9 cellular contexts compared by ENCODE assay signal in the genomic region with DNA sequence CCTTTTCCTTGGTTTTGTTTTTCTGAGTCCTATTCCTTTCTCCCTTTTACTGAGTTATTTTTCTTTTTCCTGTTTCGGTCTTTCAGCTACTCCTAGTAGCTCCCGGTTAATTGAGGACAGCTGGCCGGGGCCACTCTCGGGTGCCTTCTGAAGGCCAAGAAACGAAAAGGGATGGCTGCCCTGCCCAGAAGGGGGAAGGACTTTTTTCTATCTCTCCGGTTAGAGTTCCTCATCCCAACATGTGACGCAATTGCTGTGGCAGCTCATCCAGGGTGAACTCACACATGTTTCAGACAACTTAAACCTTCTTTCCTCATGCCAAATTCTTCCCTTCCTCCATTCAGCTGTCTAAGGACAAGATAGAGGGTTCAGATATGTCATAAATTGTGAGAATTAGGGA.
DNase-seq lines count a peak whose midpoint lies in the region; ATAC-seq, FAIRE-seq and TF ChIP-seq lines count a peak whose summit lies in the region.
"Had no signal": no experiment of that assay in that cellular context is flagged by ENCODE, and none has a peak within 500 bp of the region (broad histone marks: within the 10 kb centered on the region; RNA-seq: fewer than 3 reads in every experiment).

No MANE protein-coding gene starts in this region.

- H3K4me1 Mint-ChIP-seq in endodermal cell (peaks cover 53% of the 10 kb centered on the region), progenitor cell of endocrine pancreas (ENCODE audit: low read depth) (no peaks in the 10 kb centered on the region)
- H3K4me1 Mint-ChIP-seq in activated T-cell treated with anti-CD3 and anti-CD28 coated beads, Interleukin-2, amount 50 U/mL, for 72 hours (ENCODE audit: low read depth) = no peaks in the 10 kb centered on the region
- H3K4me1 Mint-ChIP-seq in activated T-helper 2 cell treated with anti-CD3 and anti-CD28 coated beads, Interferon-gamma antibody, Interleukin-2, Interleukin-4, amounts not matched to agents 10 μg/mL and 5 μg/mL and 100 μg/mL, durations not matched to agents 14 hours and 24 hours and 36 hours (ENCODE audit: low read depth) = no peaks in the 10 kb centered on the region

- TF ChIP-seq RAD21 in HepG2 (CRISPR knock-in tag; IDR thresholded peaks at IDR 0.05) = no peak

- H3K36me3 Mint-ChIP-seq in endodermal cell (ENCODE audit: low read depth) (peaks cover 50% of the 10 kb centered on the region), progenitor cell of endocrine pancreas (ENCODE audit: insufficient read depth) (no peaks in the 10 kb centered on the region)
- no peaks in the 10 kb centered on the region for H3K36me3 Mint-ChIP-seq in activated T-cell treated with anti-CD3 and anti-CD28 coated beads, Interleukin-2, amount 50 U/mL, for 72 hours (ENCODE audit: insufficient read depth in 2 of 2)
- no peaks in the 10 kb centered on the region for H3K36me3 Mint-ChIP-seq in activated T-helper 2 cell treated with anti-CD3 and anti-CD28 coated beads, Interferon-gamma antibody, Interleukin-2, Interleukin-4, amounts not matched to agents 10 μg/mL and 5 μg/mL and 100 μg/mL, durations not matched to agents 14 hours and 24 hours and 36 hours (ENCODE audit: low read depth)

- WGBS in endodermal cell (ENCODE audit: insufficient coverage in 1 of 2, insufficient read length in 1 of 2), 2 experiments = 64 to 82% methylated on average over 5 to 7 of the region's 7 CpGs
- 70% methylated on average over 7 of the region's 7 CpGs for WGBS in HepG2 (ENCODE audit: low lambda C conversion rate)
- WGBS in tibial nerve, 2 donors = 30 to 42% methylated on average over 7 of the region's 7 CpGs

- H3K4me1 ChIP-seq in HUES48 (ENCODE audit: control insufficient read depth, insufficient read depth, low read length) (peaks cover 35% of the 10 kb centered on the region), endodermal cell (ENCODE audit: control insufficient read depth, insufficient read depth, low read length) (peaks cover 18% of the 10 kb centered on the region), HepG2 (ENCODE audit: insufficient read depth, low read length) (no peaks in the 10 kb centered on the region), tibial nerve (peaks cover 0 to 9% (median 2%) of the 10 kb centered on the region in 4 donors)

- no peaks in the 10 kb centered on the region for H3K27me3 Mint-ChIP-seq in endodermal cell (ENCODE audit: insufficient read depth)
- no peaks in the 10 kb centered on the region for H3K27me3 Mint-ChIP-seq in activated T-cell treated with anti-CD3 and anti-CD28 coated beads, Interleukin-2, amount 50 U/mL, for 72 hours (ENCODE audit: low read depth)
- H3K27me3 Mint-ChIP-seq in activated T-helper 2 cell treated with anti-CD3 and anti-CD28 coated beads, Interferon-gamma antibody, Interleukin-2, Interleukin-4, amounts not matched to agents 10 μg/mL and 5 μg/mL and 100 μg/mL, durations not matched to agents 14 hours and 24 hours and 36 hours (ENCODE audit: low read depth) = peaks cover 2% of the 10 kb centered on the region
- peaks cover 8% of the 10 kb centered on the region for H3K27me3 Mint-ChIP-seq in progenitor cell of endocrine pancreas

- TF ChIP-seq CTCF in endodermal cell (conservative IDR thresholded peaks at IDR 0.05) (no peak), HepG2 (CRISPR knock-in tag; IDR thresholded peaks at IDR 0.05) (no peak), tibial nerve (IDR thresholded peaks at IDR 0.05) (no peak), progenitor cell of endocrine pancreas (IDR thresholded peaks at IDR 0.05; ENCODE audit: unreplicated experiment) (no peak)

- H3K4me2 ChIP-seq in HepG2 (ENCODE audit: low read depth, low read length) = no peak overlapping the region

- DNase-seq in endodermal cell (peak; percentile 49), HepG2 (ENCODE audit: low spot score) (no peak), tibial nerve (ENCODE audit: low spot score in 2 of 2) (peak; percentile 31 to 62), progenitor cell of endocrine pancreas (ENCODE audit: low spot score, unreplicated experiment) (no peak)
- DNase-seq in stimulated activated CD4-positive, alpha-beta T cell treated with anti-CD3 and anti-CD28 coated beads, Interleukin-2, amount 100 ng/mL, for 24 hours = no peak
- DNase-seq in activated T-cell treated with anti-CD3 and anti-CD28 coated beads, Interleukin-2, amount 50 U/mL, for 72 hours = no peak
- DNase-seq in activated T-helper 2 cell treated with anti-CD3 and anti-CD28 coated beads, Interferon-gamma antibody, Interleukin-2, Interleukin-4, amounts not matched to agents 10 μg/mL and 5 μg/mL and 100 μg/mL, durations not matched to agents 14 hours and 24 hours and 36 hours (ENCODE audit: low spot score) = no peak
- DNase-seq: NCI-H446 had no signal

- TF ChIP-seq EP300 in HepG2 (IDR thresholded peaks at IDR 0.05; ENCODE audit: low read depth in 2 of 2, low read length in 2 of 2) = no peak
- TF ChIP-seq EP300 in HepG2 (CRISPR knock-in tag; IDR thresholded peaks at IDR 0.05; ENCODE audit: borderline replicate concordance) = no peak
- peak in 1 of 2 donors; percentile 51 for TF ChIP-seq EP300 in tibial nerve (IDR thresholded peaks at IDR 0.05)

- no peaks in the 10 kb centered on the region for H4K20me1 ChIP-seq in HepG2 (ENCODE audit: insufficient read depth, low read length)

- no TSS peak for BruUV-seq in HepG2 (replicated peaks; lab: Mats Ljungman, UMichigan)

- H3K4me3 Mint-ChIP-seq in endodermal cell (peak overlapping the region; percentile 47), progenitor cell of endocrine pancreas (ENCODE audit: low read depth) (no peak overlapping the region)
- no peak overlapping the region for H3K4me3 Mint-ChIP-seq in activated T-cell treated with anti-CD3 and anti-CD28 coated beads, Interleukin-2, amount 50 U/mL, for 72 hours
- no peak overlapping the region for H3K4me3 Mint-ChIP-seq in activated T-helper 2 cell treated with anti-CD3 and anti-CD28 coated beads, Interferon-gamma antibody, Interleukin-2, Interleukin-4, amounts not matched to agents 10 μg/mL and 5 μg/mL and 100 μg/mL, durations not matched to agents 14 hours and 24 hours and 36 hours (ENCODE audit: low read depth)

- POLR2A ChIA-PET in HepG2 (lab: Yijun Ruan, JAX) = no interaction called here

- H3K27ac ChIP-seq in HUES48 (ENCODE audit: low read depth, low read length) (peak overlapping the region; percentile 95), endodermal cell (ENCODE audit: low read depth, low read length) (no peak overlapping the region), HepG2 (ENCODE audit: extremely low read length, insufficient read depth, low read length) (no peak overlapping the region), tibial nerve (peak overlapping the region in 3 of 4 donors; percentile 15 to 41 (median 23))

- H3K27me3 ChIP-seq in HUES48 (ENCODE audit: control insufficient read depth, insufficient read depth, low read length) (no peaks in the 10 kb centered on the region), endodermal cell (ENCODE audit: control insufficient read depth, insufficient read depth, low read length, poor library complexity, severe bottlenecking) (no peaks in the 10 kb centered on the region), HepG2 (ENCODE audit: control insufficient read depth in 1 of 2, insufficient read depth in 2 of 2, low read length in 2 of 2) (no peaks in the 10 kb centered on the region), tibial nerve (no peaks in the 10 kb centered on the region)

- H3K4me3 ChIP-seq in HUES48 (ENCODE audit: low read depth, low read length) (peak overlapping the region; percentile 52), endodermal cell (ENCODE audit: low read length) (peak overlapping the region; percentile 32), HepG2 (replicated peaks in 1 of 3; ENCODE audit: insufficient read depth in 1 of 3, low read depth in 2 of 3, low read length in 3 of 3) (no peak overlapping the region), tibial nerve (no peak overlapping the region)

- no peak for FAIRE-seq in HepG2 (lab: Jason Lieb, UNC)

- no peaks in the 10 kb centered on the region for H3K79me2 ChIP-seq in HepG2 (ENCODE audit: insufficient read depth, low read length)

- peak overlapping the region; percentile 69 for H3K9ac ChIP-seq in HUES48 (ENCODE audit: low read depth, low read length)
- no peak overlapping the region for H3K9ac ChIP-seq in endodermal cell (ENCODE audit: extremely low read depth, low read length, poor library complexity, severe bottlenecking)
- no peak overlapping the region for H3K9ac ChIP-seq in HepG2 (ENCODE audit: insufficient read depth, low read depth, low read length)

- no peak for TF ChIP-seq POLR2A in HepG2 (IDR thresholded peaks at IDR 0.05; ENCODE audit: insufficient read depth in 1 of 2, low read depth in 2 of 2, low read length in 2 of 2)
- no peak for TF ChIP-seq POLR2A in tibial nerve (IDR thresholded peaks at IDR 0.05)

- no peak for ATAC-seq in HepG2
- ATAC-seq in activated T-cell treated with anti-CD3 and anti-CD28 coated beads, Interleukin-2, amount 50 U/mL, for 72 hours (replicated peaks in 1 of 2) = no peak

- H3K27ac Mint-ChIP-seq in endodermal cell = peak overlapping the region; percentile 10
- H3K27ac Mint-ChIP-seq in activated T-cell treated with anti-CD3 and anti-CD28 coated beads, Interleukin-2, amount 50 U/mL, for 72 hours = no peak overlapping the region
- no peak overlapping the region for H3K27ac Mint-ChIP-seq in activated T-helper 2 cell treated with anti-CD3 and anti-CD28 coated beads, Interferon-gamma antibody, Interleukin-2, Interleukin-4, amounts not matched to agents 10 μg/mL and 5 μg/mL and 100 μg/mL, durations not matched to agents 14 hours and 24 hours and 36 hours
- H3K27ac Mint-ChIP-seq in progenitor cell of endocrine pancreas = no peak overlapping the region

- H3K36me3 ChIP-seq in HUES48 (ENCODE audit: control insufficient read depth, insufficient read depth, low read length) (peaks cover 15% of the 10 kb centered on the region), endodermal cell (ENCODE audit: control insufficient read depth, insufficient read depth, low read length) (peaks cover 53% of the 10 kb centered on the region), HepG2 (replicated peaks in 1 of 2; ENCODE audit: control insufficient read depth in 1 of 2, insufficient read depth in 2 of 2, low read length in 2 of 2) (no peaks in the 10 kb centered on the region), tibial nerve (no peaks in the 10 kb centered on the region)

- peaks cover 7% of the 10 kb centered on the region for H3K9me3 ChIP-seq in HUES48 (ENCODE audit: control insufficient read depth, insufficient read depth, low read length)
- no peaks in the 10 kb centered on the region for H3K9me3 ChIP-seq in endodermal cell (ENCODE audit: control insufficient read depth, low read length)
- no peaks in the 10 kb centered on the region for H3K9me3 ChIP-seq in HepG2 (ENCODE audit: low read length)
- no peaks in the 10 kb centered on the region for H3K9me3 ChIP-seq in tibial nerve

- CTCF ChIA-PET in HepG2 (lab: Yijun Ruan, JAX; ENCODE audit: low intra/inter-chr PET ratio, low total read pairs) = no interaction called here

- in situ Hi-C loops in HepG2 (cut with HindIII; ENCODE audit: extremely low pct_ligation_motif_present, low pct_unique_long_range_greater_than_20kb) = no loop called here

- H3K9me3 Mint-ChIP-seq in endodermal cell (no peaks in the 10 kb centered on the region), progenitor cell of endocrine pancreas (ENCODE audit: low read depth) (no peaks in the 10 kb centered on the region)
- no peaks in the 10 kb centered on the region for H3K9me3 Mint-ChIP-seq in activated T-cell treated with anti-CD3 and anti-CD28 coated beads, Interleukin-2, amount 50 U/mL, for 72 hours
- no peaks in the 10 kb centered on the region for H3K9me3 Mint-ChIP-seq in activated T-helper 2 cell treated with anti-CD3 and anti-CD28 coated beads, Interferon-gamma antibody, Interleukin-2, Interleukin-4, amounts not matched to agents 10 μg/mL and 5 μg/mL and 100 μg/mL, durations not matched to agents 14 hours and 24 hours and 36 hours

- H2AFZ ChIP-seq in HepG2 (ENCODE audit: low read length) = no peak overlapping the region

- intact Hi-C loops in HepG2 (cut with micrococcal nuclease; ENCODE audit: unreplicated experiment) = no loop called here
- intact Hi-C loops in activated T-helper 2 cell treated with anti-CD3 and anti-CD28 coated beads, Interferon-gamma antibody, Interleukin-2, Interleukin-4, amounts not matched to agents 10 μg/mL and 5 μg/mL and 100 μg/mL, durations not matched to agents 14 hours and 24 hours and 36 hours (cut with micrococcal nuclease) = no loop called here

Comparison
In these comparisons a context has a peak if more than half of its experiments do, and no peak if none do; other contexts are left out.
1. H3K27ac ChIP-seq: peak in HUES48 (single experiment) and tibial nerve (3 of 4); none in endodermal cell (single experiment) and HepG2 (single experiment).
2. H3K4me3 ChIP-seq: peak in HUES48 (single experiment) and endodermal cell (single experiment); none in HepG2 (0 of 3) and tibial nerve (0 of 4).
3. DNase-seq: peak in endodermal cell (single experiment) and tibial nerve (2 of 2); none in HepG2 (single experiment), stimulated activated CD4-positive, alpha-beta T cell treated with anti-CD3 and anti-CD28 coated beads, Interleukin-2, amount 100 ng/mL, for 24 hours (0 of 2), activated T-cell treated with anti-CD3 and anti-CD28 coated beads, Interleukin-2, amount 50 U/mL, for 72 hours (0 of 2), activated T-helper 2 cell treated with anti-CD3 and anti-CD28 coated beads, Interferon-gamma antibody, Interleukin-2, Interleukin-4, amounts not matched to agents 10 μg/mL and 5 μg/mL and 100 μg/mL, durations not matched to agents 14 hours and 24 hours and 36 hours (single experiment) and progenitor cell of endocrine pancreas (single experiment).